In the genomic region with DNA sequence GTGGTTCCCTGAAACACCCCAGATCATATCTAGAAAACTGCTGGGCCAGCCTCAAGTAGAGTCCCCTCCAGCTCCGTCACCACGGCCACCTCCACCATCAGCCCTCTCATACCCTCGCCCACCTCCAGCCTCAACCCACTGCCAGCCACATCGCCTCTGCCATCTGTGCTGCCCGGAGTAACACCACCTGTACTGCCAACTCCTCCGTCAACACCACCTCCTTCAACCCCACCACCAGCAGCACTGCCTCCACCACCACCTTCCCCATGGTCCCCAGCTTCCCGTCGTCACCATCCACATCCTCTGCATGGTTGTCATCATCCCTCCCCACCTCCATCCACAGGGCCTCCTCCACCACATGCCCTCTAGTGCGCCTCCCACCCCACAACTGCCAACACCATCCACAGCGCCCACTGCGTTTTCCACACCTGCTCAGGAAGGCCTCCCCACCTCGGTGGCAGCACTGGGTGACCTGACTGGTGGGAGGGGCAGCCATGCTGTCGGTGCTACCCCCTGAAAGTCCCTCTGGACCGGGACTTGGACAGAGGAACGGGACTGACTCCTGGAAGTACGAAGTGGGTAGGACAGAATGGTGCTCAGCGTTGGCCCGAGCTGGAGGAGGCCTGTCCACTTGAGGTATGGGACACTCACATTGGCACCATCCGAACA, we compare ENCODE assay signal across 1 cellular context.
TF ChIP-seq lines count a peak whose summit lies in the region.

No MANE protein-coding gene starts in this region.

TF ChIP-seq in HEK293, 187 proteins besides CTCF, POLR2A, EP300 and RAD21 (continued from another document):
- TF ChIP-seq SCRT1 (tag by site-specific recombination; IDR thresholded peaks at IDR 0.05; ENCODE audit: borderline replicate concordance) (no peak), SCRT2 (tag by site-specific recombination; IDR thresholded peaks at IDR 0.05) (no peak), ZNF138 (tag by site-specific recombination; IDR thresholded peaks at IDR 0.05; ENCODE audit: borderline replicate concordance) (no peak), ZNF10 (tag by site-specific recombination; IDR thresholded peaks at IDR 0.05) (no peak), SALL2 (tag by site-specific recombination; IDR thresholded peaks at IDR 0.05; ENCODE audit: borderline replicate concordance) (no peak), TRIM28 (IDR thresholded peaks at IDR 0.05; ENCODE audit: borderline replicate concordance, low read length) (no peak), ZNF23 (tag by site-specific recombination; IDR thresholded peaks at IDR 0.05; ENCODE audit: borderline replicate concordance) (no peak), ELK4 (IDR thresholded peaks at IDR 0.05; ENCODE audit: borderline replicate concordance, low read depth, low read length) (no peak), ZNF174 (tag by site-specific recombination; IDR thresholded peaks at IDR 0.05) (no peak), EGR2 (tag by site-specific recombination; IDR thresholded peaks at IDR 0.05; ENCODE audit: low read depth) (peak; percentile 84), ZNF624 (tag by site-specific recombination; IDR thresholded peaks at IDR 0.05) (no peak)
